31 cellular contexts compared by ENCODE assay signal in the genomic region with DNA sequence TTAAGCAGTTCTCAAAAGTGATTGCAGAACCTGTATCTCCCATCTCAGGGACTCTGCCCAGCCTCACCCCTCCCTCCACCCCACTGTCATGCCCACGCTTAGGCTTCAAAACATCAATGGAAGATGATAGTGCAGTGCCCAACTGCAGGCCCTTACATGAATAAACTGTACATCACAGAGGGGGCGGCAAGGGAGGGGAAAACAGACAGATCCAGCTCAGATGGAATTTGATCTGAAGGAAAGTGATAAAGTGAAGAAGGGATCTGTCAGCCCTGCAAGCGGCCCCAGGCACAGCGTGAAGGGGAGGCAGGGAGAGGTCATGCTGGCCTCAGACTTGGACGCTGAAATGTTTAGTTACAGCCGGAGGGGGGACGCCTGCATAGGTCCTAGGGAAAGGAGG. TPM values are rescaled to one million over a fixed set of nuclear protein-coding genes. Genes with fewer than 3 reads are reported as not detected.
"Had no signal": no experiment of that assay in that cellular context is flagged by ENCODE, and none has a peak within 500 bp of the region (broad histone marks: within the 10 kb centered on the region; RNA-seq: fewer than 3 reads in every experiment).

No MANE protein-coding gene starts in this region.

- DNase-seq: activated CD4-positive, alpha-beta memory T cell treated with anti-CD3 and anti-CD28 coated beads for 36 hours; activated CD4-positive, alpha-beta T cell treated with anti-CD3 and anti-CD28 coated beads for 36 hours; activated CD4-positive, alpha-beta T cell treated with anti-CD3 and anti-CD28 coated beads, Interleukin-2, amount 10 ng/mL, durations not matched to agents 24 days and 14 days; activated CD4-positive, CD25-positive, alpha-beta regulatory T cell; activated CD4-positive, CD25-positive, alpha-beta regulatory T cell treated with anti-CD3 and anti-CD28 coated beads, Interleukin-2, amount 50 U/mL, for 72 hours; activated CD8-positive, alpha-beta memory T cell treated with anti-CD3 and anti-CD28 coated beads, Interleukin-2, amount 10 ng/mL, durations not matched to agents 7 days and 5 days; activated CD8-positive, alpha-beta memory T cell treated with anti-CD3 and anti-CD28 coated beads, Interleukin-2, amount 50 U/mL, for 4 hours; activated CD8-positive, alpha-beta T cell treated with anti-CD3 and anti-CD28 coated beads, Interleukin-2, amount 10 ng/mL, durations not matched to agents 7 days and 5 days; activated effector memory CD4-positive, alpha-beta T cell treated with anti-CD3 and anti-CD28 coated beads, Interleukin-2, amount 50 U/mL, for 16 hours; activated naive CD4-positive, alpha-beta T cell treated with anti-CD3 and anti-CD28 coated beads for 36 hours; activated naive CD8-positive, alpha-beta T cell treated with anti-CD3 and anti-CD28 coated beads for 36 hours; activated naive CD8-positive, alpha-beta T cell treated with anti-CD3 and anti-CD28 coated beads, Interleukin-2, amount 50 U/mL, for 24 hours; activated T-cell treated with anti-CD3 and anti-CD28 coated beads, Interleukin-2, amount 50 U/mL, for 1 hour; activated T-cell treated with anti-CD3 and anti-CD28 coated beads, Interleukin-2, amount 50 U/mL, for 48 hours; adrenal gland; amygdala; aorta; body of pancreas; caudate nucleus; effector CD8-positive, alpha-beta T cell; esophagus squamous epithelium; foreskin melanocyte; T-helper 1 cell; T-helper 17 cell had no signal

- H3K27me3 ChIP-seq: adrenal gland, body of pancreas, esophagus squamous epithelium, gastroesophageal sphincter had no signal

- H3K4me1 Mint-ChIP-seq: activated CD4-positive, alpha-beta T cell treated with anti-CD3 and anti-CD28 coated beads for 36 hours; activated CD4-positive, alpha-beta T cell treated with anti-CD3 and anti-CD28 coated beads, Interleukin-2, amount 10 ng/mL, durations not matched to agents 24 days and 14 days; activated CD8-positive, alpha-beta memory T cell treated with anti-CD3 and anti-CD28 coated beads, Interleukin-2, amount 10 ng/mL, durations not matched to agents 7 days and 5 days; activated naive CD4-positive, alpha-beta T cell treated with anti-CD3 and anti-CD28 coated beads, Interleukin-2, amount 50 U/mL, for 24 hours; activated naive CD8-positive, alpha-beta T cell treated with anti-CD3 and anti-CD28 coated beads for 36 hours; activated naive CD8-positive, alpha-beta T cell treated with anti-CD3 and anti-CD28 coated beads, Interleukin-2, amount 50 U/mL, for 24 hours; T-helper 17 cell had no signal

- H3K4me3 ChIP-seq: adrenal gland, body of pancreas, esophagus squamous epithelium, gastroesophageal sphincter had no signal

- H3K27ac ChIP-seq: adrenal gland, body of pancreas, epithelial cell of prostate, esophagus squamous epithelium, gastroesophageal sphincter had no signal

- H3K27ac Mint-ChIP-seq: activated CD4-positive, alpha-beta memory T cell treated with anti-CD3 and anti-CD28 coated beads for 36 hours; activated CD4-positive, alpha-beta T cell treated with anti-CD3 and anti-CD28 coated beads for 36 hours; activated CD4-positive, alpha-beta T cell treated with anti-CD3 and anti-CD28 coated beads, Interleukin-2, amount 10 ng/mL, durations not matched to agents 24 days and 14 days; activated CD8-positive, alpha-beta memory T cell treated with anti-CD3 and anti-CD28 coated beads, Interleukin-2, amount 10 ng/mL, durations not matched to agents 7 days and 5 days; activated CD8-positive, alpha-beta T cell treated with anti-CD3 and anti-CD28 coated beads, Interleukin-2, amount 10 ng/mL, durations not matched to agents 7 days and 5 days; activated naive CD4-positive, alpha-beta T cell treated with anti-CD3 and anti-CD28 coated beads for 36 hours; activated naive CD4-positive, alpha-beta T cell treated with anti-CD3 and anti-CD28 coated beads, Interleukin-2, amount 50 U/mL, for 24 hours; activated naive CD8-positive, alpha-beta T cell treated with anti-CD3 and anti-CD28 coated beads for 36 hours; activated naive CD8-positive, alpha-beta T cell treated with anti-CD3 and anti-CD28 coated beads, Interleukin-2, amount 50 U/mL, for 24 hours; activated T-helper 1 cell treated with anti-CD3 and anti-CD28 coated beads, Interleukin-12 subunit alpha, Interleukin-12 subunit beta, Interleukin-2, Interleukin-4 antibody, amounts not matched to agents 30 ng/mL and 10 ng/mL and 1 ng/mL, durations not matched to agents 14 hours and 24 hours and 36 hours; activated T-helper 2 cell treated with anti-CD3 and anti-CD28 coated beads, Interferon-gamma antibody, Interleukin-2, Interleukin-4, amounts not matched to agents 10 μg/mL and 5 μg/mL and 100 μg/mL, durations not matched to agents 14 hours and 24 hours and 36 hours; T-helper 17 cell; T-helper 2 cell treated with Interferon-gamma antibody and Interleukin-4, amounts not matched to agents 5 μg/mL and 100 μg/mL, for 36 hours had no signal

- H3K36me3 Mint-ChIP-seq: activated CD4-positive, alpha-beta memory T cell treated with anti-CD3 and anti-CD28 coated beads for 36 hours; activated CD8-positive, alpha-beta memory T cell treated with anti-CD3 and anti-CD28 coated beads, Interleukin-2, amount 10 ng/mL, durations not matched to agents 7 days and 5 days; activated naive CD4-positive, alpha-beta T cell treated with anti-CD3 and anti-CD28 coated beads, Interleukin-2, amount 50 U/mL, for 24 hours; activated naive CD8-positive, alpha-beta T cell treated with anti-CD3 and anti-CD28 coated beads for 36 hours had no signal

- H3K4me3 Mint-ChIP-seq: activated CD4-positive, alpha-beta memory T cell treated with anti-CD3 and anti-CD28 coated beads for 36 hours; activated CD4-positive, alpha-beta T cell treated with anti-CD3 and anti-CD28 coated beads for 36 hours; activated CD4-positive, alpha-beta T cell treated with anti-CD3 and anti-CD28 coated beads, Interleukin-2, amount 10 ng/mL, durations not matched to agents 24 days and 14 days; activated CD8-positive, alpha-beta memory T cell treated with anti-CD3 and anti-CD28 coated beads, Interleukin-2, amount 10 ng/mL, durations not matched to agents 7 days and 5 days; activated CD8-positive, alpha-beta T cell treated with anti-CD3 and anti-CD28 coated beads, Interleukin-2, amount 10 ng/mL, durations not matched to agents 7 days and 5 days; activated naive CD4-positive, alpha-beta T cell treated with anti-CD3 and anti-CD28 coated beads for 36 hours; activated naive CD4-positive, alpha-beta T cell treated with anti-CD3 and anti-CD28 coated beads, Interleukin-2, amount 50 U/mL, for 24 hours; activated naive CD8-positive, alpha-beta T cell treated with anti-CD3 and anti-CD28 coated beads for 36 hours; activated naive CD8-positive, alpha-beta T cell treated with anti-CD3 and anti-CD28 coated beads, Interleukin-2, amount 50 U/mL, for 24 hours; activated T-helper 1 cell treated with anti-CD3 and anti-CD28 coated beads, Interleukin-12 subunit alpha, Interleukin-12 subunit beta, Interleukin-2, Interleukin-4 antibody, amounts not matched to agents 30 ng/mL and 10 ng/mL and 1 ng/mL, durations not matched to agents 14 hours and 24 hours and 36 hours; T-helper 17 cell; T-helper 2 cell treated with Interferon-gamma antibody and Interleukin-4, amounts not matched to agents 5 μg/mL and 100 μg/mL, for 36 hours had no signal

- H3K9me3 Mint-ChIP-seq: activated CD4-positive, alpha-beta T cell treated with anti-CD3 and anti-CD28 coated beads, Interleukin-2, amount 10 ng/mL, durations not matched to agents 24 days and 14 days; activated naive CD4-positive, alpha-beta T cell treated with anti-CD3 and anti-CD28 coated beads for 36 hours; activated naive CD4-positive, alpha-beta T cell treated with anti-CD3 and anti-CD28 coated beads, Interleukin-2, amount 50 U/mL, for 24 hours; activated naive CD8-positive, alpha-beta T cell treated with anti-CD3 and anti-CD28 coated beads, Interleukin-2, amount 50 U/mL, for 24 hours; activated T-helper 1 cell treated with anti-CD3 and anti-CD28 coated beads, Interleukin-12 subunit alpha, Interleukin-12 subunit beta, Interleukin-2, Interleukin-4 antibody, amounts not matched to agents 30 ng/mL and 10 ng/mL and 1 ng/mL, durations not matched to agents 14 hours and 24 hours and 36 hours; activated T-helper 2 cell treated with anti-CD3 and anti-CD28 coated beads, Interferon-gamma antibody, Interleukin-2, Interleukin-4, amounts not matched to agents 10 μg/mL and 5 μg/mL and 100 μg/mL, durations not matched to agents 14 hours and 24 hours and 36 hours; T-helper 2 cell treated with Interferon-gamma antibody and Interleukin-4, amounts not matched to agents 5 μg/mL and 100 μg/mL, for 36 hours had no signal

- H3K9me3 ChIP-seq: adrenal gland, body of pancreas, esophagus squamous epithelium, gastroesophageal sphincter had no signal

- H3K36me3 ChIP-seq: adrenal gland, esophagus squamous epithelium, gastroesophageal sphincter had no signal

- ATAC-seq: activated CD4-positive, alpha-beta T cell treated with anti-CD3 and anti-CD28 coated beads for 36 hours; activated CD8-positive, alpha-beta memory T cell treated with anti-CD3 and anti-CD28 coated beads, Interleukin-2, amount 10 ng/mL, durations not matched to agents 7 days and 5 days; activated CD8-positive, alpha-beta T cell treated with anti-CD3 and anti-CD28 coated beads, Interleukin-2, amount 10 ng/mL, durations not matched to agents 7 days and 5 days; activated naive CD8-positive, alpha-beta T cell treated with anti-CD3 and anti-CD28 coated beads, Interleukin-2, amount 50 U/mL, for 24 hours; body of pancreas; gastroesophageal sphincter; T-helper 17 cell had no signal

- H3K27me3 Mint-ChIP-seq: activated CD4-positive, alpha-beta T cell treated with anti-CD3 and anti-CD28 coated beads for 36 hours; activated CD4-positive, alpha-beta T cell treated with anti-CD3 and anti-CD28 coated beads, Interleukin-2, amount 10 ng/mL, durations not matched to agents 24 days and 14 days; activated CD8-positive, alpha-beta memory T cell treated with anti-CD3 and anti-CD28 coated beads, Interleukin-2, amount 10 ng/mL, durations not matched to agents 7 days and 5 days; activated naive CD4-positive, alpha-beta T cell treated with anti-CD3 and anti-CD28 coated beads, Interleukin-2, amount 50 U/mL, for 24 hours; T-helper 17 cell had no signal

- H3K4me1 ChIP-seq: adrenal gland, body of pancreas, esophagus squamous epithelium, gastroesophageal sphincter had no signal

RNA-seq across cellular contexts. Expression of a gene that starts 38.5 kb away (rescaled TPM):
- total RNA-seq: activated CD4-positive, alpha-beta memory T cell treated with anti-CD3 and anti-CD28 coated beads for 36 hours; activated CD4-positive, alpha-beta T cell treated with anti-CD3 and anti-CD28 coated beads for 36 hours; activated CD4-positive, alpha-beta T cell treated with anti-CD3 and anti-CD28 coated beads, Interleukin-2, amount 10 ng/mL, durations not matched to agents 24 days and 14 days; activated CD8-positive, alpha-beta memory T cell treated with anti-CD3 and anti-CD28 coated beads for 36 hours; activated CD8-positive, alpha-beta memory T cell treated with anti-CD3 and anti-CD28 coated beads, Interleukin-2, amount 10 ng/mL, durations not matched to agents 7 days and 5 days; activated CD8-positive, alpha-beta T cell treated with anti-CD3 and anti-CD28 coated beads, Interleukin-2, amount 10 ng/mL, durations not matched to agents 7 days and 5 days; activated naive CD4-positive, alpha-beta T cell treated with anti-CD3 and anti-CD28 coated beads for 36 hours; activated naive CD8-positive, alpha-beta T cell treated with anti-CD3 and anti-CD28 coated beads for 36 hours; activated T-helper 1 cell treated with anti-CD3 and anti-CD28 coated beads, Interleukin-12 subunit alpha, Interleukin-12 subunit beta, Interleukin-2, Interleukin-4 antibody, amounts not matched to agents 30 ng/mL and 10 ng/mL and 1 ng/mL, durations not matched to agents 14 hours and 24 hours and 36 hours; activated T-helper 2 cell treated with anti-CD3 and anti-CD28 coated beads, Interferon-gamma antibody, Interleukin-2, Interleukin-4, amounts not matched to agents 10 μg/mL and 5 μg/mL and 100 μg/mL, durations not matched to agents 14 hours and 24 hours and 36 hours; T-helper 17 cell had no signal
